Comparison of ENCODE assay signal across 20 cellular contexts in the genomic region with DNA sequence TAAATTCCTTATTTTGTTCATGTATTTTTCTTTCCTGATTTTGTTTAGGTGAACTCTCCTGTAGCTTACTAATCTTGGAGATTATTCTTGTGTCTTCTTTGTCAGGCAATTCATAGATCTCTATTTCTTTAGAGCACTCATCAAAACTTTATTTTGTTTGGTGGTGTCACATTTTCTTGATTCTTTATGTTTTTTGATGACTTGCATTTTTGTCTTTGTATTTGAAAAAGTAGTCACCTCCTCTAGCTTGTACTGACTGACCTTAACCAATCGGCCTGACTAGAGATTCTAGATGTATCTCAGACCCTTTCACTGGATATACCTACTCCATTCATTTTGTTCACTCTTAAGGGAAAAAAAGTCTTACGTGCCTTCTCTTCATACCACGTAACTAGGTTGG.
DNase-seq lines count a peak whose midpoint lies in the region; ATAC-seq, FAIRE-seq and TF ChIP-seq lines count a peak whose summit lies in the region.
"Had no signal": no experiment of that assay in that cellular context is flagged by ENCODE, and none has a peak within 500 bp of the region (broad histone marks: within the 10 kb centered on the region; RNA-seq: fewer than 3 reads in every experiment).

No MANE protein-coding gene starts in this region.

- DNase-seq in HepG2 (ENCODE audit: low spot score): no peak
- no peak for DNase-seq in right lobe of liver
- no peak for DNase-seq in K562 (ENCODE audit: extremely low read depth in 1 of 4, low spot score in 3 of 4)
- DNase-seq in osteoblast (ENCODE audit: insufficient read length, low spot score, missing footprints): no peak
- no peak for DNase-seq in DMS153 (lab: John Stamatoyannopoulos, UW)
- DNase-seq: ACHN; BE2C; C1 segment of cervical spinal cord; CD4-positive, alpha-beta memory T cell; CD4-positive, CD25-positive, alpha-beta regulatory T cell; CD8-positive, alpha-beta memory T cell; COR-L47; DMS 273 treated with DMSO at 0.1 percent for 48 hours; DMS79 treated with DMSO at 0.1 percent for 48 hours; GF-D8 had no signal

- H3K4me2 ChIP-seq in HepG2 (ENCODE audit: low read depth, low read length): no peak overlapping the region
- H3K4me2 ChIP-seq in K562 (ENCODE audit: insufficient read depth, low read length): no peak overlapping the region
- no peak overlapping the region for H3K4me2 ChIP-seq in osteoblast (ENCODE audit: insufficient read depth, low read length)
- H3K4me2 ChIP-seq: BLaER1 had no signal

- POLR2A ChIA-PET in HepG2 (lab: Yijun Ruan, JAX) (no interaction called here), K562 (lab: Yijun Ruan, JAX) (no interaction called here)

- CTCF ChIA-PET in HepG2 (lab: Yijun Ruan, JAX; ENCODE audit: low intra/inter-chr PET ratio, low total read pairs): no interaction called here
- CTCF ChIA-PET in K562 (lab: Yijun Ruan, JAX; ENCODE audit: low intra/inter-chr PET ratio): no interaction called here

- FAIRE-seq in HepG2 (lab: Jason Lieb, UNC) (no peak), K562 (lab: Jason Lieb, UNC) (no peak)
- FAIRE-seq: G401.6, GM12891, GM19239 had no signal

- no peak for ATAC-seq in HepG2
- ATAC-seq in right lobe of liver: no peak
- no peak for ATAC-seq in K562

- no peak overlapping the region for H3K4me3 ChIP-seq in HepG2 (replicated peaks in 1 of 3; ENCODE audit: insufficient read depth in 1 of 3, low read depth in 2 of 3, low read length in 3 of 3)
- H3K4me3 ChIP-seq in right lobe of liver: no peak overlapping the region
- no peak overlapping the region for H3K4me3 ChIP-seq in K562
- no peak overlapping the region for H3K4me3 ChIP-seq in osteoblast (ENCODE audit: insufficient read depth, low read length)
- H3K4me3 ChIP-seq: BLaER1 had no signal

- H3K79me2 ChIP-seq in HepG2 (ENCODE audit: insufficient read depth, low read length) (no peaks in the 10 kb centered on the region), K562 (ENCODE audit: control insufficient read depth, insufficient read depth, low read length) (no peaks in the 10 kb centered on the region), osteoblast (ENCODE audit: insufficient read depth, low read length) (no peaks in the 10 kb centered on the region)

- H3K9ac ChIP-seq in HepG2 (ENCODE audit: insufficient read depth, low read depth, low read length) (no peak overlapping the region), K562 (ENCODE audit: insufficient read depth in 1 of 2, low read depth in 2 of 2, low read length in 2 of 2) (no peak overlapping the region)
- H3K9ac ChIP-seq: BLaER1 had no signal

- no peaks in the 10 kb centered on the region for H3K36me3 ChIP-seq in HepG2 (replicated peaks in 1 of 2; ENCODE audit: control insufficient read depth in 1 of 2, insufficient read depth in 2 of 2, low read length in 2 of 2)
- H3K36me3 ChIP-seq in right lobe of liver: no peaks in the 10 kb centered on the region
- H3K36me3 ChIP-seq in K562 (ENCODE audit: control insufficient read depth, insufficient read depth, low read length): no peaks in the 10 kb centered on the region
- no peaks in the 10 kb centered on the region for H3K36me3 ChIP-seq in osteoblast (ENCODE audit: insufficient read depth, low read length)
- H3K36me3 ChIP-seq: BE2C, BLaER1 had no signal

- no peak overlapping the region for H3K27ac ChIP-seq in HepG2 (ENCODE audit: extremely low read length, insufficient read depth, low read length)
- no peak overlapping the region for H3K27ac ChIP-seq in right lobe of liver
- H3K27ac ChIP-seq in K562 (ENCODE audit: extremely low read depth, low read depth, low read length): no peak overlapping the region
- no peak overlapping the region for H3K27ac ChIP-seq in osteoblast (ENCODE audit: low read depth, low read length)
- H3K27ac ChIP-seq: 22Rv1, BLaER1 had no signal

- TF ChIP-seq RAD21 in HepG2 (CRISPR knock-in tag; IDR thresholded peaks at IDR 0.05) (no peak), K562 (CRISPR knock-in tag; conservative IDR thresholded peaks at IDR 0.05 in 1 of 2, IDR thresholded peaks at IDR 0.05 in 1 of 2) (no peak)

- H3K9me1 ChIP-seq in K562 (ENCODE audit: control insufficient read depth, insufficient read depth, low read length): no peaks in the 10 kb centered on the region

- no peaks in the 10 kb centered on the region for H3K27me3 ChIP-seq in HepG2 (ENCODE audit: control insufficient read depth in 1 of 2, insufficient read depth in 2 of 2, low read length in 2 of 2)
- no peaks in the 10 kb centered on the region for H3K27me3 ChIP-seq in right lobe of liver
- H3K27me3 ChIP-seq in K562 (ENCODE audit: control insufficient read depth in 2 of 2, insufficient read depth in 2 of 2, low read length in 2 of 2): no peaks in the 10 kb centered on the region
- H3K27me3 ChIP-seq in osteoblast (ENCODE audit: insufficient read depth, low read length): no peaks in the 10 kb centered on the region
- H3K27me3 ChIP-seq: BE2C, BLaER1 had no signal

- BruUV-seq in HepG2 (replicated peaks; lab: Mats Ljungman, UMichigan) (no TSS peak), K562 (replicated peaks; lab: Mats Ljungman, UMichigan) (no TSS peak)

- TF ChIP-seq POLR2A in HepG2 (IDR thresholded peaks at IDR 0.05; ENCODE audit: insufficient read depth in 1 of 2, low read depth in 2 of 2, low read length in 2 of 2): no peak
- no peak for TF ChIP-seq POLR2A in right lobe of liver (IDR thresholded peaks at IDR 0.05)
- TF ChIP-seq POLR2A in K562 (conservative IDR thresholded peaks at IDR 0.05): no peak

- H3K9me3 ChIP-seq in HepG2 (ENCODE audit: low read length) (peaks cover 75% of the 10 kb centered on the region), right lobe of liver (no peaks in the 10 kb centered on the region), K562 (replicated peaks; ENCODE audit: control insufficient read depth, insufficient read depth, low read depth, low read length) (no peaks in the 10 kb centered on the region), osteoblast (ENCODE audit: low read depth, low read length) (no peaks in the 10 kb centered on the region)
- H3K9me3 ChIP-seq: BE2C, BLaER1 had no signal

- H4K20me1 ChIP-seq in HepG2 (ENCODE audit: insufficient read depth, low read length): no peaks in the 10 kb centered on the region
- H4K20me1 ChIP-seq in K562 (replicated peaks; ENCODE audit: control insufficient read depth, insufficient read depth, low read length): no peaks in the 10 kb centered on the region
- no peaks in the 10 kb centered on the region for H4K20me1 ChIP-seq in osteoblast (ENCODE audit: insufficient read depth, low read length)
- H4K20me1 ChIP-seq: BLaER1 had no signal

- in situ Hi-C loops in HepG2 (cut with HindIII; ENCODE audit: extremely low pct_ligation_motif_present, low pct_unique_long_range_greater_than_20kb) (no loop called here), K562 (cut with MboI) (no loop called here)

- H3K4me1 ChIP-seq in HepG2 (ENCODE audit: insufficient read depth, low read length): no peaks in the 10 kb centered on the region
- H3K4me1 ChIP-seq in right lobe of liver: no peaks in the 10 kb centered on the region
- no peaks in the 10 kb centered on the region for H3K4me1 ChIP-seq in K562 (replicated peaks in 1 of 2; ENCODE audit: control insufficient read depth in 2 of 2, insufficient read depth in 2 of 2, low read length in 2 of 2)
- no peaks in the 10 kb centered on the region for H3K4me1 ChIP-seq in osteoblast (ENCODE audit: insufficient read depth, low read length)
- H3K4me1 ChIP-seq: BE2C, BLaER1 had no signal

- TF ChIP-seq CTCF in HepG2 (CRISPR knock-in tag; IDR thresholded peaks at IDR 0.05) (no peak), right lobe of liver (IDR thresholded peaks at IDR 0.05) (no peak), K562 (IDR thresholded peaks at IDR 0.05 in 2 of 3, conservative IDR thresholded peaks at IDR 0.05 in 1 of 3; ENCODE audit: insufficient read depth in 2 of 3, low read depth in 1 of 3, low read length in 3 of 3) (no peak), osteoblast (IDR thresholded peaks at IDR 0.05; ENCODE audit: extremely low read depth, low read depth, low read length) (no peak)

- H2AFZ ChIP-seq in HepG2 (ENCODE audit: low read length) (no peak overlapping the region), K562 (ENCODE audit: low read depth, low read length) (no peak overlapping the region), osteoblast (ENCODE audit: low read length) (no peak overlapping the region)

- intact Hi-C loops in HepG2 (cut with micrococcal nuclease; ENCODE audit: unreplicated experiment): no loop called here
- intact Hi-C loops in right lobe of liver (cut with DNase I): no loop called here
- intact Hi-C loops in K562 (cut with micrococcal nuclease): no loop called here

- TF ChIP-seq EP300 in HepG2 (IDR thresholded peaks at IDR 0.05; ENCODE audit: low read depth in 2 of 2, low read length in 2 of 2): no peak
- TF ChIP-seq EP300 in HepG2 (CRISPR knock-in tag; IDR thresholded peaks at IDR 0.05; ENCODE audit: borderline replicate concordance): no peak
- no peak for TF ChIP-seq EP300 in K562 (IDR thresholded peaks at IDR 0.05; ENCODE audit: low read length)

- whole genome bisulfite sequencing in HepG2 (ENCODE audit: low lambda C conversion rate): 2% methylated on average over 3 of the region's 3 CpGs
- 70% methylated on average over 3 of the region's 3 CpGs for WGBS in right lobe of liver (ENCODE audit: insufficient coverage, low coverage, low lambda C conversion rate, missing lambda C conversion rate)
- WGBS in K562 (ENCODE audit: insufficient coverage, low coverage, missing lambda C conversion rate): 0% methylated on average over 3 of the region's 3 CpGs

TF ChIP-seq in HepG2, 621 proteins besides CTCF, POLR2A, EP300 and RAD21 (continues in another document):
- TF ChIP-seq NFE2L2 (IDR thresholded peaks at IDR 0.05; ENCODE audit: low read length) (peak; percentile 62; the same call in 1 of the 2 replicates), NAIF1 (CRISPR knock-in tag; IDR thresholded peaks at IDR 0.05; ENCODE audit: borderline replicate concordance) (no peak)

TF ChIP-seq in K562, 482 proteins besides CTCF, POLR2A, EP300 and RAD21:
- peak; percentile 44; the same call in 1 of the 2 replicates for TF ChIP-seq C11orf30 (IDR thresholded peaks at IDR 0.05; ENCODE audit: low read depth)
- TF ChIP-seq MAFG (tag; conservative IDR thresholded peaks at IDR 0.05): peak; percentile 46
- TF ChIP-seq ZNF316 (IDR thresholded peaks at IDR 0.05): peak; percentile 71
- peak; percentile 36 for TF ChIP-seq MAFF (IDR thresholded peaks at IDR 0.05; ENCODE audit: low read length)
- TF ChIP-seq MEIS2 (IDR thresholded peaks at IDR 0.05; ENCODE audit: partially characterized antibody): no peak
TF ChIP-seq in K562: peak in this region for 4.
